In genomic region chr16:48622456-48623303, GRCh38 we compare ENCODE assay signal across 8 cellular contexts. TPM values are rescaled to one million over a fixed set of nuclear protein-coding genes. Genes with fewer than 3 reads are reported as not detected.
DNase-seq lines count a peak whose midpoint lies in the region; ATAC-seq and TF ChIP-seq lines count a peak whose summit lies in the region.

No MANE protein-coding gene starts in this region.

- BruUV-seq in IMR-90 (replicated peaks; lab: Mats Ljungman, UMichigan): no TSS peak

- peak overlapping the region; percentile 32; the same call in 1 of the 2 replicates for H3K4me3 ChIP-seq in GM08714 (ENCODE audit: low read length)
- peak overlapping the region; percentile 4; the same call in 1 of the 2 replicates for H3K4me3 ChIP-seq in IMR-90 (ENCODE audit: insufficient read depth, low read depth, low read length)
- peak overlapping the region; percentile 45 for H3K4me3 ChIP-seq in effector memory CD4-positive, alpha-beta T cell (ENCODE audit: insufficient read depth, low read depth, low read length, poor library complexity, severe bottlenecking)
- H3K4me3 ChIP-seq in osteoblast (ENCODE audit: insufficient read depth, low read length): peak overlapping the region; percentile 79

- no peak for TF ChIP-seq POLR2A in IMR-90 (IDR thresholded peaks at IDR 0.05; ENCODE audit: low read depth, low read length)

- H3K27ac ChIP-seq in IMR-90 (ENCODE audit: insufficient read depth, low read length) (no peak overlapping the region), osteoblast (ENCODE audit: low read depth, low read length) (no peak overlapping the region)
- no peak overlapping the region for H3K27ac ChIP-seq in effector memory CD4-positive, alpha-beta T cell (ENCODE audit: insufficient read depth, low read length, poor library complexity, severe bottlenecking)

- peak overlapping the region; percentile 19; the same call in 1 of the 3 replicates for H2BK15ac ChIP-seq in IMR-90 (ENCODE audit: low read depth, low read length)

- no peak overlapping the region for H2AK5ac ChIP-seq in IMR-90 (ENCODE audit: low read depth, low read length)

- H3K4me2 ChIP-seq in IMR-90 (ENCODE audit: low read depth, low read length) (peak overlapping the region; percentile 69), osteoblast (ENCODE audit: insufficient read depth, low read length) (peak overlapping the region; percentile 96)

- peak overlapping the region in 1 of 2 experiments; percentile 82; a peak in 1 of 4 replicates for H4K8ac ChIP-seq in IMR-90 (ENCODE audit: low read depth in 2 of 2, low read length in 2 of 2)

- DNase-seq in IMR-90: no peak
- DNase-seq in effector memory CD4-positive, alpha-beta T cell: no peak
- no peak for DNase-seq in osteoblast (ENCODE audit: insufficient read length, low spot score, missing footprints)
- no peak for DNase-seq in NCI-H82 treated with DMSO at 0.1 percent for 48 hours (lab: John Stamatoyannopoulos, UW; ENCODE audit: unreplicated experiment)
- no peak for DNase-seq in stimulated activated CD4-positive, alpha-beta T cell treated with anti-CD3 and anti-CD28 coated beads, Interleukin-2, amount 100 ng/mL, for 48 hours
- no peak for DNase-seq in SK-N-DZ (ENCODE audit: low spot score)
- no peak for DNase-seq in NCI-H2029 treated with DMSO at 0.1 percent for 48 hours (lab: John Stamatoyannopoulos, UW)

- H3K56ac ChIP-seq in IMR-90 (ENCODE audit: extremely low read depth, insufficient read depth, low read length): no peak overlapping the region

- H3K18ac ChIP-seq in IMR-90 (ENCODE audit: low read depth, low read length): no peak overlapping the region

- H3K9me1 ChIP-seq in IMR-90 (ENCODE audit: insufficient read depth, low read length): 0 out of 2 replicates have a peak, but pooled peaks cover 3% of the 10 kb centered on the region

- no peak overlapping the region for H3K9ac ChIP-seq in IMR-90 (ENCODE audit: low read depth, low read length)

- H3K79me1 ChIP-seq in IMR-90 (ENCODE audit: low read depth in 1 of 2, low read length in 2 of 2): no peaks in the 10 kb centered on the region

- in situ Hi-C loops in IMR-90 (cut with MboI; ENCODE audit: low sequenced_read_pairs): no loop called here

- H2BK20ac ChIP-seq in IMR-90 (ENCODE audit: low read depth, low read length): no peak overlapping the region; the same call in 1 of the 2 replicates

- H3K4me1 ChIP-seq in IMR-90 (ENCODE audit: control insufficient read depth, insufficient read depth, low read length) (no peaks in the 10 kb centered on the region; the same call in 1 of the 2 replicates), osteoblast (ENCODE audit: insufficient read depth, low read length) (peaks cover 4% of the 10 kb centered on the region)
- peaks cover 3% of the 10 kb centered on the region for H3K4me1 ChIP-seq in effector memory CD4-positive, alpha-beta T cell (ENCODE audit: control insufficient read depth, insufficient read depth, low read length, poor library complexity, severe bottlenecking)

- H4K20me1 ChIP-seq in IMR-90 (ENCODE audit: insufficient read depth, low read length): no peaks in the 10 kb centered on the region
- no peaks in the 10 kb centered on the region for H4K20me1 ChIP-seq in osteoblast (ENCODE audit: insufficient read depth, low read length)

- dilution Hi-C loops in IMR-90 (cut with HindIII; ENCODE audit: low sequenced_read_pairs, unreplicated experiment): no loop called here

- TF ChIP-seq CTCF in IMR-90 (conservative IDR thresholded peaks at IDR 0.05; ENCODE audit: low read depth, low read length) (no peak), osteoblast (IDR thresholded peaks at IDR 0.05; ENCODE audit: extremely low read depth, low read depth, low read length) (no peak)

- ATAC-seq in IMR-90 (ENCODE audit: low read depth): no peak

- H4K5ac ChIP-seq in IMR-90 (ENCODE audit: low read depth, low read length): no peak overlapping the region

- intact Hi-C loops in IMR-90 (cut with micrococcal nuclease): loop anchor here (1.0 to 5.0 kb wide), 7 partner anchors 65 to 458 kb away; no protein-coding TSS in a partner anchor

- no peaks in the 10 kb centered on the region; the same call in 1 of the 2 replicates for H3K27me3 ChIP-seq in IMR-90 (ENCODE audit: control insufficient read depth, insufficient read depth, low read length)
- H3K27me3 ChIP-seq in effector memory CD4-positive, alpha-beta T cell (replicated peaks; ENCODE audit: control insufficient read depth, insufficient read depth, low read length, poor library complexity, severe bottlenecking): no peaks in the 10 kb centered on the region
- H3K27me3 ChIP-seq in osteoblast (ENCODE audit: insufficient read depth, low read length): peaks cover 4% of the 10 kb centered on the region

- H2BK120ac ChIP-seq in IMR-90 (ENCODE audit: low read depth, low read length): no peak overlapping the region

- 7% methylated on average over 6 of the region's 25 CpGs; no CpG with 5 or more reads in 1 of the 2 experiments for WGBS in IMR-90 (ENCODE audit: extremely low coverage in 2 of 2, insufficient read length in 1 of 2), 2 experiments

- no peaks in the 10 kb centered on the region for H3K79me2 ChIP-seq in osteoblast (ENCODE audit: insufficient read depth, low read length)

- CTCF ChIA-PET in IMR-90 (lab: Yijun Ruan, JAX): interaction anchor here (0.6 to 1.7 kb wide), 35 partner anchors 9 to 1660 kb away, joined by 3 to 28 read pairs (median 4); partner anchors contain the start of genes LONP2 and N4BP1

- peak overlapping the region; percentile 50; the same call in 1 of the 2 replicates for H3K4ac ChIP-seq in IMR-90 (ENCODE audit: low read depth, low read length)

- peak overlapping the region; percentile 80 for H2AK9ac ChIP-seq in IMR-90 (replicated peaks; ENCODE audit: low read depth, low read length, poor library complexity)

- no peak for TF ChIP-seq RAD21 in IMR-90 (IDR thresholded peaks at IDR 0.05; ENCODE audit: low read length)

- no peaks in the 10 kb centered on the region for H3K36me3 ChIP-seq in IMR-90 (ENCODE audit: control insufficient read depth, insufficient read depth, low read length)
- H3K36me3 ChIP-seq in effector memory CD4-positive, alpha-beta T cell (ENCODE audit: control insufficient read depth, insufficient read depth, low read length): no peaks in the 10 kb centered on the region
- H3K36me3 ChIP-seq in osteoblast (ENCODE audit: insufficient read depth, low read length): no peaks in the 10 kb centered on the region

- H2BK5ac ChIP-seq in IMR-90 (ENCODE audit: low read depth, low read length, poor library complexity, severe bottlenecking): no peak overlapping the region

- H2AFZ ChIP-seq in IMR-90 (replicated peaks; ENCODE audit: low read length, poor library complexity) (peak overlapping the region; percentile 96), osteoblast (ENCODE audit: low read length) (peak overlapping the region; percentile 100)

- H3K9me3 ChIP-seq in IMR-90 (ENCODE audit: control insufficient read depth, insufficient read depth, low read length) (no peaks in the 10 kb centered on the region), osteoblast (ENCODE audit: low read depth, low read length) (no peaks in the 10 kb centered on the region)
- no peaks in the 10 kb centered on the region for H3K9me3 ChIP-seq in effector memory CD4-positive, alpha-beta T cell (ENCODE audit: control insufficient read depth, low read length)

- H3K23ac ChIP-seq in IMR-90 (ENCODE audit: low read depth, low read length): 0 out of 2 replicates have a peak overlapping the region, but pooled peaks have one; percentile 18

- 0 out of 2 replicates have a peak overlapping the region, but pooled peaks have one; percentile 31 for H3K14ac ChIP-seq in IMR-90 (replicated peaks; ENCODE audit: low read depth, low read length)

- POLR2A ChIA-PET in IMR-90 (lab: Charles Lee; ENCODE audit: unreplicated experiment): interaction anchor here (0.6 to 0.7 kb wide), 2 partner anchors 110 to 673 kb away, joined by 4 to 5 read pairs; no protein-coding TSS in a partner anchor

- H4K91ac ChIP-seq in IMR-90 (ENCODE audit: insufficient read depth, low read depth, low read length): no peak overlapping the region

TF ChIP-seq in IMR-90, 13 proteins besides CTCF, POLR2A, EP300 and RAD21:
- TF ChIP-seq USF2 (IDR thresholded peaks at IDR 0.05; ENCODE audit: low read depth, low read length) (no peak), RCOR1 (IDR thresholded peaks at IDR 0.05; ENCODE audit: insufficient replicate concordance, low read length) (no peak), BHLHE40 (IDR thresholded peaks at IDR 0.05; ENCODE audit: low read depth, low read length) (no peak)
TF ChIP-seq in IMR-90: peak in this region for 0.

RNA-seq across cellular contexts. Expression of gene N4BP1, which starts 12.7 kb away (rescaled TPM):
- 14.0 and 19.4 TPM in 2 replicates for total RNA-seq in IMR-90 (2012; rRNA removed)
- 10.5 and 10.8 TPM in 2 replicates for polyA plus RNA-seq in IMR-90 (2012; rRNA removed)
- polyA plus RNA-seq in IMR-90 (2012; cell fraction: cytosol; rRNA removed): 3.9 and 4.9 TPM in 2 replicates
- polyA plus RNA-seq in IMR-90 (2012; cell fraction: nucleus; rRNA removed; ENCODE audit: low replicate concordance): 23.0 and 49.2 TPM in 2 replicates
- 29.0 and 33.3 TPM in 2 replicates for total RNA-seq in osteoblast
- 14.8 and 24.1 TPM in 2 replicates for polyA plus RNA-seq in SK-N-DZ (2014; cell fraction: cytosol; rRNA removed)
- 9.7 and 14.6 TPM in 2 replicates for polyA plus RNA-seq in SK-N-DZ (2014; cell fraction: nucleus; rRNA removed)

Comparison
In these comparisons a context has a peak if more than half of its experiments do, and no peak if none do; other contexts are left out.
1. H3K4me3 ChIP-seq: peak in every context shown above with its lines; median percentile 79 in osteoblast; 45 in effector memory CD4-positive, alpha-beta T cell; 32 in GM08714; 4 in IMR-90.